Comparison of ENCODE assay signal across 8 cellular contexts in the genomic region with DNA sequence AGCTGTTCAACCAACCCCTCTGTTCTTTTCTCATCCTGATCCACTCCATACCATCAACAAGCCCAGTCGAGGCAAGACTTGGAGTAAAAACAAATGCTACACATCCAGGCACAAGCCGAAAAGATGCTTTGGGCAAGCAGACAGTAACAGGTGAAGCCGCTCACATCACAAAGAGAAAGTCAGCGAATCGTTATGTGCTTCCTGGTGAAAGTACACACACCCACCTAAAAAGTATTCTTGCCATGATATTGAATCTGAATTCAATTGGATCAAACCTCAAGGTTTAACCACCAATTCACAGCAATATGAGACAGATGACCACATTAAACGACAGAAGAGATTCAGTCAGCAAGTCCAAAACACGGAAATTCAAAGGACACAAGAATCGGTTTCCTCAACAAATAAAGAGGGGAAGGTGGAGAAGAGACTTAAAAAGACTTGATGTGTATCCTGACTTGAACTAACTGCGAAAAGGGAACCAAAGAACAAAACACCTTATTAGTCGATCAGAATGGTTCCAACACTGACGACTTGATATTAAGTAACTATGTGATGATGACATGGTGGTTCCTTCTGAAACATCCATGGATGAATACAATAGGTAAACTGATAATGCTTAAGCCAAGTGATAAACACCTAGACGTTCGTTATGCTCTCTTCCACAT. TPM values are rescaled to one million over a fixed set of nuclear protein-coding genes. Genes with fewer than 3 reads are reported as not detected.
DNase-seq lines count a peak whose midpoint lies in the region; ATAC-seq and TF ChIP-seq lines count a peak whose summit lies in the region.

No MANE protein-coding gene starts in this region.

- RAD21 ChIA-PET in HCT116 (lab: Charles Lee; ENCODE audit: low non-redundant PET in 1 of 2, low total read pairs in 2 of 2, uncharacterized antibody in 2 of 2, unreplicated experiment in 2 of 2): no interaction called here

- peaks cover 25% of the 10 kb centered on the region for H3K4me1 Mint-ChIP-seq in T-helper 17 cell
- peaks cover 18 to 30% of the 10 kb centered on the region in 2 donors for H3K4me1 Mint-ChIP-seq in effector memory CD8-positive, alpha-beta T cell (ENCODE audit: low read depth in 2 of 2)

- H3K36me3 ChIP-seq in HCT116 (ENCODE audit: control insufficient read depth in 1 of 2, insufficient read depth in 2 of 2, low read length in 2 of 2): no peaks in the 10 kb centered on the region
- peaks cover 0 to 5% of the 10 kb centered on the region in 2 donors for H3K36me3 ChIP-seq in muscle layer of duodenum (ENCODE audit: control insufficient read depth in 1 of 2, insufficient read depth in 2 of 2, low read length in 2 of 2)

- H3K79me2 ChIP-seq in HCT116 (ENCODE audit: insufficient read depth, low read length): peaks cover 41% of the 10 kb centered on the region

- in situ Hi-C loops in Caki2 (cut with HindIII; ENCODE audit: low pct_unique_long_range_greater_than_20kb, low sequenced_read_pairs): no loop called here

- H3K27ac Mint-ChIP-seq in T-helper 17 cell: peak overlapping the region; percentile 100
- peak overlapping the region; percentile 87 to 99 for H3K27ac Mint-ChIP-seq in effector memory CD8-positive, alpha-beta T cell

- H3K9me3 Mint-ChIP-seq in effector memory CD8-positive, alpha-beta T cell: no peaks in the 10 kb centered on the region

- H3K9me3 ChIP-seq in HCT116 (ENCODE audit: control insufficient read depth in 1 of 2, insufficient read depth in 1 of 2, low read depth in 1 of 2, low read length in 2 of 2) (no peaks in the 10 kb centered on the region), T-helper 17 cell (ENCODE audit: control insufficient read depth, low read length, poor library complexity, severe bottlenecking) (no peaks in the 10 kb centered on the region), muscle layer of duodenum (ENCODE audit: control insufficient read depth in 1 of 2, low read length in 2 of 2) (no peaks in the 10 kb centered on the region)

- H3K27me3 ChIP-seq in HCT116 (ENCODE audit: insufficient read depth, low read length) (no peaks in the 10 kb centered on the region), muscle layer of duodenum (ENCODE audit: low read depth, low read length) (no peaks in the 10 kb centered on the region)

- peak; percentile 3 for ATAC-seq in HCT116
- ATAC-seq in T-helper 17 cell: peak; percentile 26
- ATAC-seq in effector memory CD8-positive, alpha-beta T cell (replicated peaks): peak; percentile 23

- H3K36me3 Mint-ChIP-seq in T-helper 17 cell (ENCODE audit: low read depth): peaks cover 2% of the 10 kb centered on the region
- peaks cover 29% of the 10 kb centered on the region for H3K36me3 Mint-ChIP-seq in effector memory CD8-positive, alpha-beta T cell (ENCODE audit: insufficient read depth)

- intact Hi-C loops in HCT116 (cut with micrococcal nuclease): no loop called here

- peak overlapping the region; percentile 96 for H3K9ac ChIP-seq in HCT116 (ENCODE audit: low read length)

- POLR2A ChIA-PET in HCT116 (lab: Charles Lee): interaction anchor here (1.0 kb wide), 1 partner anchor 12 kb away, joined by 4 read pairs; no protein-coding TSS in a partner anchor

- TF ChIP-seq POLR2A in HCT116 (IDR thresholded peaks at IDR 0.05; ENCODE audit: borderline replicate concordance, extremely low read depth, insufficient read depth, insufficient read length): no peak

- H3K4me3 Mint-ChIP-seq in T-helper 17 cell: peak overlapping the region; percentile 98
- H3K4me3 Mint-ChIP-seq in effector memory CD8-positive, alpha-beta T cell: peak overlapping the region; percentile 80 to 82

- peak overlapping the region; percentile 84 for H3K27ac ChIP-seq in HCT116 (ENCODE audit: low read depth, low read length)
- peak overlapping the region; percentile 99 for H3K27ac ChIP-seq in muscle layer of duodenum (ENCODE audit: low read length)

- peak overlapping the region; percentile 76 to 91 for H3K4me3 ChIP-seq in HCT116 (replicated peaks in 1 of 2; ENCODE audit: low read depth in 1 of 2, low read length in 2 of 2)
- H3K4me3 ChIP-seq in muscle layer of duodenum (ENCODE audit: low read depth in 1 of 2, low read length in 2 of 2): peak overlapping the region; percentile 80 to 95

- no peaks in the 10 kb centered on the region for H4K20me1 ChIP-seq in HCT116 (ENCODE audit: insufficient read depth)

- CTCF ChIA-PET in HCT116 (lab: Charles Lee): no interaction called here

- no peak for TF ChIP-seq RAD21 in HCT116 (IDR thresholded peaks at IDR 0.05; ENCODE audit: low read depth)

- peak overlapping the region; percentile 97 for H3K4me2 ChIP-seq in HCT116 (ENCODE audit: low read length)

- DNase-seq in Caki2 (ENCODE audit: low read depth): peak; percentile 46
- no peak for DNase-seq in HCT116 (ENCODE audit: low read depth, low spot score)
- no peak for DNase-seq in T-helper 17 cell
- peak; percentile 16 to 31 (median 19) for DNase-seq in effector memory CD8-positive, alpha-beta T cell
- no peak for DNase-seq in NCI-H128 (lab: John Stamatoyannopoulos, UW; ENCODE audit: unreplicated experiment)
- DNase-seq in NCI-H82 treated with DMSO at 0.1 percent for 48 hours (lab: John Stamatoyannopoulos, UW; ENCODE audit: unreplicated experiment): no peak
- no peak for DNase-seq in activated CD8-positive, alpha-beta memory T cell treated with anti-CD3 and anti-CD28 coated beads, Interleukin-2, amount 50 U/mL, for 48 hours

- H3K4me1 ChIP-seq in HCT116 (ENCODE audit: control insufficient read depth in 1 of 2, insufficient read depth in 2 of 2, low read length in 2 of 2) (peaks cover 11 to 18% of the 10 kb centered on the region in 2 experiments), muscle layer of duodenum (ENCODE audit: control insufficient read depth in 1 of 2, insufficient read depth in 2 of 2, low read length in 2 of 2) (peaks cover 16 to 41% of the 10 kb centered on the region in 2 donors)

- TF ChIP-seq CTCF in HCT116 (IDR thresholded peaks at IDR 0.05 in 2 of 3, conservative IDR thresholded peaks at IDR 0.05 in 1 of 3; ENCODE audit: borderline replicate concordance in 1 of 3, insufficient read depth in 1 of 3, low read depth in 2 of 3, low read length in 2 of 3): no peak

- peak overlapping the region; percentile 58 for H2AFZ ChIP-seq in HCT116 (ENCODE audit: low read depth, low read length, poor library complexity, severe bottlenecking)

- H3K9me2 ChIP-seq in HCT116 (ENCODE audit: insufficient read depth): no peaks in the 10 kb centered on the region

- no peaks in the 10 kb centered on the region for H3K27me3 Mint-ChIP-seq in T-helper 17 cell
- peaks cover 7 to 12% of the 10 kb centered on the region in 2 donors for H3K27me3 Mint-ChIP-seq in effector memory CD8-positive, alpha-beta T cell

- no TSS peak for BruUV-seq in HCT116 (replicated peaks; lab: Mats Ljungman, UMichigan)

TF ChIP-seq in HCT116, 20 proteins besides CTCF, POLR2A, EP300 and RAD21:
- TF ChIP-seq JUND (IDR thresholded peaks at IDR 0.05): 0 out of 2 replicates have a peak, but pooled peaks have one; percentile 12
- TF ChIP-seq, protein P1, sequence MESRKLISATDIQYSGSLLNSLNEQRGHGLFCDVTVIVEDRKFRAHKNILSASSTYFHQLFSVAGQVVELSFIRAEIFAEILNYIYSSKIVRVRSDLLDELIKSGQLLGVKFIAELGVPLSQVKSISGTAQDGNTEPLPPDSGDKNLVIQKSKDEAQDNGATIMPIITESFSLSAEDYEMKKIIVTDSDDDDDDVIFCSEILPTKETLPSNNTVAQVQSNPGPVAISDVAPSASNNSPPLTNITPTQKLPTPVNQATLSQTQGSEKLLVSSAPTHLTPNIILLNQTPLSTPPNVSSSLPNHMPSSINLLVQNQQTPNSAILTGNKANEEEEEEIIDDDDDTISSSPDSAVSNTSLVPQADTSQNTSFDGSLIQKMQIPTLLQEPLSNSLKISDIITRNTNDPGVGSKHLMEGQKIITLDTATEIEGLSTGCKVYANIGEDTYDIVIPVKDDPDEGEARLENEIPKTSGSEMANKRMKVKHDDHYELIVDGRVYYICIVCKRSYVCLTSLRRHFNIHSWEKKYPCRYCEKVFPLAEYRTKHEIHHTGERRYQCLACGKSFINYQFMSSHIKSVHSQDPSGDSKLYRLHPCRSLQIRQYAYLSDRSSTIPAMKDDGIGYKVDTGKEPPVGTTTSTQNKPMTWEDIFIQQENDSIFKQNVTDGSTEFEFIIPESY (IDR thresholded peaks at IDR 0.05; ENCODE audit: extremely low read depth, insufficient replicate concordance, low read length): no peak
- 0 out of 2 replicates have a peak, but pooled peaks have one; percentile 6 for TF ChIP-seq SP1 (IDR thresholded peaks at IDR 0.05; ENCODE audit: low read depth)

RNA-seq across cellular contexts. Expression of gene TTC32, which starts 1.1 kb away (rescaled TPM):
- 4.8 and 16.7 TPM in 2 replicates for total RNA-seq in Caki2 (2014; rRNA removed; shearing (Covaris generic); ENCODE audit: low replicate concordance)
- total RNA-seq in HCT116 (2021; ENCODE audit: unreplicated experiment) (6.3 TPM), T-helper 17 cell (10 to 100 TPM; 33.4 to 36.9 TPM)
- polyA plus RNA-seq in HCT116 (2012): 5.3 and 5.6 TPM in 2 replicates

Comparison
In these comparisons a context has a peak if more than half of its experiments do, and no peak if none do; other contexts are left out.
1. DNase-seq: peak in Caki2 (single experiment) and effector memory CD8-positive, alpha-beta T cell (3 of 3); none in HCT116 (single experiment), T-helper 17 cell (0 of 3), NCI-H128 (single experiment), NCI-H82 treated with DMSO at 0.1 percent for 48 hours (single experiment) and activated CD8-positive, alpha-beta memory T cell treated with anti-CD3 and anti-CD28 coated beads, Interleukin-2, amount 50 U/mL, for 48 hours (single experiment).
2. Peak in every context shown above with its lines, with median percentiles within 50 percentile points of each other: ATAC-seq.